Comparison of ENCODE assay signal across 1 cellular context in the genomic region with DNA sequence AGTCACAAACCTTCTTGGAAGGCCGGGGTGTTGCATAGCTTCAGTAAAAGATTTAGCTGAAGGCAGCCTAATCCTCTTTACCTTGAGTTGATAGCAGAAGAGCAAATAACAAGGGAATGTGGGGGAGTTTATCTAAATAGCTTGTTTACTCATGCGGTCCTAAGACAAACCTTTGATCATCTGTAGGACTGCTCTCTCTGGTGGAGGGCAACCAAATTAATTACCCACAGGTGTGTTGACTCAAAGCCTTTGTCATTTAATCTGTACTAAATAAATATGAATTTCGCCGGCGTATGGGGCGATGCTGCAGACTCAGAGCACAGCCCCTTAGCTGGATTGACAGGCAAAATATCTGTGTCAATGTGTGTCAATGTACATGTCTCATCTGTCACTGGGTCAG.
TF ChIP-seq lines count a peak whose summit lies in the region.
"Not testable (repeated sequence)": the region's sequence is repeated elsewhere in the genome, so short reads cannot be mapped to it uniquely, and the experiment has no call there.

No MANE protein-coding gene starts in this region.

TF ChIP-seq in HepG2, 621 proteins besides CTCF, POLR2A, EP300 and RAD21 (continued from another document):
- TF ChIP-seq, protein P1, sequence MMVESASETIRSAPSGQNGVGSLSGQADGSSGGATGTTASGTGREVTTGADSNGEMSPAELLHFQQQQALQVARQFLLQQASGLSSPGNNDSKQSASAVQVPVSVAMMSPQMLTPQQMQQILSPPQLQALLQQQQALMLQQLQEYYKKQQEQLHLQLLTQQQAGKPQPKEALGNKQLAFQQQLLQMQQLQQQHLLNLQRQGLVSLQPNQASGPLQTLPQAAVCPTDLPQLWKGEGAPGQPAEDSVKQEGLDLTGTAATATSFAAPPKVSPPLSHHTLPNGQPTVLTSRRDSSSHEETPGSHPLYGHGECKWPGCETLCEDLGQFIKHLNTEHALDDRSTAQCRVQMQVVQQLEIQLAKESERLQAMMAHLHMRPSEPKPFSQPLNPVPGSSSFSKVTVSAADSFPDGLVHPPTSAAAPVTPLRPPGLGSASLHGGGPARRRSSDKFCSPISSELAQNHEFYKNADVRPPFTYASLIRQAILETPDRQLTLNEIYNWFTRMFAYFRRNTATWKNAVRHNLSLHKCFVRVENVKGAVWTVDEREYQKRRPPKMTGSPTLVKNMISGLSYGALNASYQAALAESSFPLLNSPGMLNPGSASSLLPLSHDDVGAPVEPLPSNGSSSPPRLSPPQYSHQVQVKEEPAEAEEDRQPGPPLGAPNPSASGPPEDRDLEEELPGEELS (CRISPR knock-in tag; IDR thresholded peaks at IDR 0.05), result peak; percentile 79
- TF ChIP-seq, protein P2, sequence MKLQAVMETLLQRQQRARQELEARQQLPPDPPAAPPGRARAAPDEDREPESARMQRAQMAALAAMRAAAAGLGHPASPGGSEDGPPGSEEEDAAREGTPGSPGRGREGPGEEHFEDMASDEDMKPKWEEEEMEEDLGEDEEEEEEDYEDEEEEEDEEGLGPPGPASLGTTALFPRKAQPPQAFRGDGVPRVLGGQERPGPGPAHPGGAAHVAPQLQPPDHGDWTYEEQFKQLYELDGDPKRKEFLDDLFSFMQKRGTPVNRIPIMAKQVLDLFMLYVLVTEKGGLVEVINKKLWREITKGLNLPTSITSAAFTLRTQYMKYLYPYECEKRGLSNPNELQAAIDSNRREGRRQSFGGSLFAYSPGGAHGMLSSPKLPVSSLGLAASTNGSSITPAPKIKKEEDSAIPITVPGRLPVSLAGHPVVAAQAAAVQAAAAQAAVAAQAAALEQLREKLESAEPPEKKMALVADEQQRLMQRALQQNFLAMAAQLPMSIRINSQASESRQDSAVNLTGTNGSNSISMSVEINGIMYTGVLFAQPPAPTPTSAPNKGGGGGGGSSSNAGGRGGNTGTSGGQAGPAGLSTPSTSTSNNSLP (IDR thresholded peaks at IDR 0.05; ENCODE audit: low read depth, low read length), result 0 out of 2 replicates have a peak, but pooled peaks have one; percentile 20
- not testable (repeated sequence) for TF ChIP-seq SOX6, TCF12 (IDR thresholded peaks at IDR 0.05)
- peak; percentile 82 for TF ChIP-seq SOX6 (CRISPR knock-in tag; IDR thresholded peaks at IDR 0.05)
- 0 out of 2 replicates have a peak, but pooled peaks have one; percentile 68 for TF ChIP-seq TCF12 (CRISPR knock-in tag; IDR thresholded peaks at IDR 0.05)
- peak; percentile 47; the same call in 1 of the 2 replicates for TF ChIP-seq HDAC2 (CRISPR knock-in tag; IDR thresholded peaks at IDR 0.05)
- peak; percentile 40; the same call in 1 of the 2 replicates for TF ChIP-seq FOXO1 (CRISPR knock-in tag; IDR thresholded peaks at IDR 0.05)
- TF ChIP-seq, protein P3, sequence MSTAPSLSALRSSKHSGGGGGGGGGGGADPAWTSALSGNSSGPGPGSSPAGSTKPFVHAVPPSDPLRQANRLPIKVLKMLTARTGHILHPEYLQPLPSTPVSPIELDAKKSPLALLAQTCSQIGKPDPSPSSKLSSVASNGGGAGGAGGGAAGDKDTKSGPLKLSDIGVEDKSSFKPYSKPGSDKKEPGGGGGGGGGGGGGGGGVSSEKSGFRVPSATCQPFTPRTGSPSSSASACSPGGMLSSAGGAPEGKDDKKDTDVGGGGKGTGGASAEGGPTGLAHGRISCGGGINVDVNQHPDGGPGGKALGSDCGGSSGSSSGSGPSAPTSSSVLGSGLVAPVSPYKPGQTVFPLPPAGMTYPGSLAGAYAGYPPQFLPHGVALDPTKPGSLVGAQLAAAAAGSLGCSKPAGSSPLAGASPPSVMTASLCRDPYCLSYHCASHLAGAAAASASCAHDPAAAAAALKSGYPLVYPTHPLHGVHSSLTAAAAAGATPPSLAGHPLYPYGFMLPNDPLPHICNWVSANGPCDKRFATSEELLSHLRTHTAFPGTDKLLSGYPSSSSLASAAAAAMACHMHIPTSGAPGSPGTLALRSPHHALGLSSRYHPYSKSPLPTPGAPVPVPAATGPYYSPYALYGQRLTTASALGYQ (CRISPR knock-in tag; IDR thresholded peaks at IDR 0.05), result peak; percentile 73
- TF ChIP-seq PHF21A (CRISPR knock-in tag; IDR thresholded peaks at IDR 0.05), result peak; percentile 46; the same call in 1 of the 2 replicates
- peak; percentile 81; the same call in 1 of the 2 replicates for TF ChIP-seq MIXL1 (CRISPR knock-in tag; IDR thresholded peaks at IDR 0.05)
- TF ChIP-seq SALL1 (CRISPR knock-in tag; IDR thresholded peaks at IDR 0.05), result peak; percentile 18; the same call in 1 of the 2 replicates
- TF ChIP-seq, protein P4, sequence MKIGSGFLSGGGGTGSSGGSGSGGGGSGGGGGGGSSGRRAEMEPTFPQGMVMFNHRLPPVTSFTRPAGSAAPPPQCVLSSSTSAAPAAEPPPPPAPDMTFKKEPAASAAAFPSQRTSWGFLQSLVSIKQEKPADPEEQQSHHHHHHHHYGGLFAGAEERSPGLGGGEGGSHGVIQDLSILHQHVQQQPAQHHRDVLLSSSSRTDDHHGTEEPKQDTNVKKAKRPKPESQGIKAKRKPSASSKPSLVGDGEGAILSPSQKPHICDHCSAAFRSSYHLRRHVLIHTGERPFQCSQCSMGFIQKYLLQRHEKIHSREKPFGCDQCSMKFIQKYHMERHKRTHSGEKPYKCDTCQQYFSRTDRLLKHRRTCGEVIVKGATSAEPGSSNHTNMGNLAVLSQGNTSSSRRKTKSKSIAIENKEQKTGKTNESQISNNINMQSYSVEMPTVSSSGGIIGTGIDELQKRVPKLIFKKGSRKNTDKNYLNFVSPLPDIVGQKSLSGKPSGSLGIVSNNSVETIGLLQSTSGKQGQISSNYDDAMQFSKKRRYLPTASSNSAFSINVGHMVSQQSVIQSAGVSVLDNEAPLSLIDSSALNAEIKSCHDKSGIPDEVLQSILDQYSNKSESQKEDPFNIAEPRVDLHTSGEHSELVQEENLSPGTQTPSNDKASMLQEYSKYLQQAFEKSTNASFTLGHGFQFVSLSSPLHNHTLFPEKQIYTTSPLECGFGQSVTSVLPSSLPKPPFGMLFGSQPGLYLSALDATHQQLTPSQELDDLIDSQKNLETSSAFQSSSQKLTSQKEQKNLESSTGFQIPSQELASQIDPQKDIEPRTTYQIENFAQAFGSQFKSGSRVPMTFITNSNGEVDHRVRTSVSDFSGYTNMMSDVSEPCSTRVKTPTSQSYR (CRISPR knock-in tag; IDR thresholded peaks at IDR 0.05; ENCODE audit: borderline replicate concordance), result peak; percentile 47; the same call in 1 of the 2 replicates
- TF ChIP-seq SKI (IDR thresholded peaks at IDR 0.05; ENCODE audit: partially characterized antibody), result peak; percentile 17
- peak; percentile 56; the same call in 1 of the 2 replicates for TF ChIP-seq FOXJ3 (CRISPR knock-in tag; IDR thresholded peaks at IDR 0.05; ENCODE audit: borderline replicate concordance)
- TF ChIP-seq RARA (CRISPR knock-in tag; IDR thresholded peaks at IDR 0.05), result 0 out of 2 replicates have a peak, but pooled peaks have one; percentile 27
- TF ChIP-seq SIX1 (CRISPR knock-in tag; IDR thresholded peaks at IDR 0.05; ENCODE audit: borderline replicate concordance), result peak; percentile 71; the same call in 1 of the 2 replicates
- 0 out of 2 replicates have a peak, but pooled peaks have one; percentile 22 for TF ChIP-seq SOX13 (IDR thresholded peaks at IDR 0.05)
- TF ChIP-seq SOX13 (CRISPR knock-in tag; conservative IDR thresholded peaks at IDR 0.05 in 1 of 2, IDR thresholded peaks at IDR 0.05 in 1 of 2), result peak in 1 of 2 experiments; percentile 85; a peak in 2 of 4 replicates
- TF ChIP-seq FOXA1 (IDR thresholded peaks at IDR 0.05), result peak; percentile 74
- peak; percentile 87 for TF ChIP-seq FOXA1 (CRISPR knock-in tag; IDR thresholded peaks at IDR 0.05)
TF ChIP-seq in HepG2: peak in this region for 47; not testable (repeated sequence) for 574.
